10 cellular contexts compared by ENCODE assay signal in the genomic region with DNA sequence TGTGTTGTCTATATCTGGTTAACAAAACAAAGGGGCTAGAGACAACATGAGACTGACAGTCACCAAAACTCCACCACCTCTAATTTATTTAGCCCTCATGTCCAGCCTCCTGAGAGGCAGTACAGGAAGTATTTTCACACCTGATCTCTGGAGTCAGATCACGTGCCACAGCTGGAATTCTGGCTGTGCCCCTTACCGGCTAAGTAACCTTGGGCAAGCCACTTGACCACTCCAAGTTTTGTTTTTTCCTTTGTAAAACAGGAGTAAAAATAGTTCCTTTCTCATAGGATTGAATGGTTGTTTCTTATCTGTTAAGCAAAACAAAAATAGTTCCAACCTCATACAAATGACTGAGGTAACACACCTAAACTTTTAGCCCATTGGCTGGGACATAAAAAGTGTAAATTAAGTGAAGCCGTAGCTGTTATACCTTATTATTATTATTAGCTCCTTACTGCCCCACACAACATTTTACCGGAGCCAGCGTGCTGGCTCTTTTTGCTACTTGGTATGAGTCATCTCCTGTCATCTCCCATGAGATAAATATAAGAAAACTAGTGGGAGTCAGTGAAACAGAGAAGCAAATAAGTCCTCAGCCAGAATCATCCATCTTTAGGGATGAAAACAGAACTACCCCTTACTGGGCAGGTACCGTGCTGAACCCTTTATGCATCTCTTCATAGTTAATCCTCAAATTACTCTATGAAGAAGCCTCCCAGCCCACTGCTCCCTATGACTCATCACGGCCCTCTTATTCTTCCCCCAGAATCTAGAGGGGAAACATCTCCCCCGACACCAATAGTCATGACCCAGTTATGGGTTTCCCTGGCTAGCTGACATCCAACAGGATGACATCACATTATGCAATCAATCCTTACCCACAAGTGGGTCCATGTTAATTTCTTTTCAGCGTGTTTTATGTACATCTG. TPM values are rescaled to one million over a fixed set of nuclear protein-coding genes. Genes with fewer than 3 reads are reported as not detected.
DNase-seq lines count a peak whose midpoint lies in the region; ATAC-seq and TF ChIP-seq lines count a peak whose summit lies in the region.
"Had no signal": no experiment of that assay in that cellular context is flagged by ENCODE, and none has a peak within 500 bp of the region (broad histone marks: within the 10 kb centered on the region; RNA-seq: fewer than 3 reads in every experiment).

No MANE protein-coding gene starts in this region.

- ATAC-seq in heart left ventricle (peak in 1 of 4 donors; percentile 38), HG02884 (IDR thresholded peaks at IDR 0.05; ENCODE audit: unreplicated experiment) (no peak), HG02798 (IDR thresholded peaks at IDR 0.05; ENCODE audit: poor library complexity, unreplicated experiment) (no peak)
- no peak for ATAC-seq in activated CD8-positive, alpha-beta T cell treated with anti-CD3 and anti-CD28 coated beads for 36 hours
- ATAC-seq: natural killer cell treated with Interleukin-12 subunit alpha and Interleukin-12 subunit beta and Interleukin-15 and Interleukin-18, amount 100 ng/mL, for 72 hours had no signal

- H3K4me3 ChIP-seq in ascending aorta (no peak overlapping the region), heart left ventricle (no peak overlapping the region), stomach smooth muscle (ENCODE audit: low read length in 2 of 2) (peak overlapping the region; percentile 12 to 40)

- DNase-seq in HCEC 1CT (peak; percentile 83), ascending aorta (ENCODE audit: low spot score in 2 of 2) (no peak), heart left ventricle (no peak), ecto neural progenitor cell (ENCODE audit: low spot score) (no peak)
- DNase-seq in activated CD8-positive, alpha-beta T cell treated with anti-CD3 and anti-CD28 coated beads for 36 hours, result no peak

- peaks cover 24 to 54% of the 10 kb centered on the region in 2 donors for H3K4me1 ChIP-seq in ascending aorta
- peaks cover 6 to 65% (median 56%) of the 10 kb centered on the region in 12 donors for H3K4me1 ChIP-seq in heart left ventricle
- H3K4me1 ChIP-seq in stomach smooth muscle (ENCODE audit: control insufficient read depth, insufficient read depth, low read length), result peaks cover 60% of the 10 kb centered on the region

- CTCF ChIA-PET in activated CD8-positive, alpha-beta T cell treated with anti-CD3 and anti-CD28 coated beads for 36 hours (lab: Charles Lee), result interaction anchor here (1.2 kb wide), 1 partner anchor 36 kb away, joined by 3 read pairs; no protein-coding TSS in a partner anchor

- H3K36me3 ChIP-seq in ascending aorta (no peaks in the 10 kb centered on the region), heart left ventricle (no peaks in the 10 kb centered on the region), stomach smooth muscle (ENCODE audit: control insufficient read depth in 2 of 2, insufficient read depth in 2 of 2, low read length in 2 of 2) (no peaks in the 10 kb centered on the region)

- no peaks in the 10 kb centered on the region for H3K27me3 ChIP-seq in ascending aorta
- no peaks in the 10 kb centered on the region for H3K27me3 ChIP-seq in heart left ventricle
- no peaks in the 10 kb centered on the region for H3K27me3 ChIP-seq in stomach smooth muscle (ENCODE audit: control insufficient read depth in 1 of 2, insufficient read depth in 2 of 2, low read length in 2 of 2)

- H3K9me3 Mint-ChIP-seq in activated CD8-positive, alpha-beta T cell treated with anti-CD3 and anti-CD28 coated beads for 36 hours, result no peaks in the 10 kb centered on the region
- H3K9me3 Mint-ChIP-seq: activated T-helper 1 cell treated with anti-CD3 and anti-CD28 coated beads, Interleukin-12 subunit alpha, Interleukin-12 subunit beta, Interleukin-2, Interleukin-4 antibody, amounts not matched to agents 30 ng/mL and 10 ng/mL and 1 ng/mL, durations not matched to agents 14 hours and 24 hours and 36 hours; natural killer cell treated with Interleukin-12 subunit alpha and Interleukin-12 subunit beta and Interleukin-15 and Interleukin-18, amount 100 ng/mL, for 72 hours had no signal

- no peak overlapping the region for H3K27ac Mint-ChIP-seq in activated CD8-positive, alpha-beta T cell treated with anti-CD3 and anti-CD28 coated beads for 36 hours
- H3K27ac Mint-ChIP-seq: activated T-helper 1 cell treated with anti-CD3 and anti-CD28 coated beads, Interleukin-12 subunit alpha, Interleukin-12 subunit beta, Interleukin-2, Interleukin-4 antibody, amounts not matched to agents 30 ng/mL and 10 ng/mL and 1 ng/mL, durations not matched to agents 14 hours and 24 hours and 36 hours; natural killer cell treated with Interleukin-12 subunit alpha and Interleukin-12 subunit beta and Interleukin-15 and Interleukin-18, amount 100 ng/mL, for 72 hours had no signal

- intact Hi-C loops in ascending aorta (cut with DNase I) (no loop called here), heart left ventricle (cut with DNase I) (loop anchor here in 2 of 10 donors (2.0 to 5.0 kb wide), 2 partner anchors 21 to 44 kb away; partner anchors contain the start of gene PPP1R3C (in 1 of the 2))
- intact Hi-C loops in activated CD8-positive, alpha-beta T cell treated with anti-CD3 and anti-CD28 coated beads for 36 hours (cut with micrococcal nuclease), result no loop called here

- WGBS in heart left ventricle, 4 donors, result 25 to 36% (median 27%) methylated on average over 8 to 9 of the region's 9 CpGs

- POLR2A ChIA-PET in activated CD8-positive, alpha-beta T cell treated with anti-CD3 and anti-CD28 coated beads for 36 hours (lab: Charles Lee), result no interaction called here

- no peak for TF ChIP-seq CTCF in ascending aorta (IDR thresholded peaks at IDR 0.05)
- no peak for TF ChIP-seq CTCF in heart left ventricle (IDR thresholded peaks at IDR 0.05)
- TF ChIP-seq CTCF in activated CD8-positive, alpha-beta T cell treated with anti-CD3 and anti-CD28 coated beads for 36 hours (IDR thresholded peaks at IDR 0.05), result no peak

- no peak for TF ChIP-seq POLR2A in heart left ventricle (IDR thresholded peaks at IDR 0.05)

- H3K27me3 Mint-ChIP-seq in activated CD8-positive, alpha-beta T cell treated with anti-CD3 and anti-CD28 coated beads for 36 hours, result peaks cover 31% of the 10 kb centered on the region

- H3K9me3 ChIP-seq in ascending aorta, result no peaks in the 10 kb centered on the region
- no peaks in the 10 kb centered on the region for H3K9me3 ChIP-seq in heart left ventricle
- no peaks in the 10 kb centered on the region for H3K9me3 ChIP-seq in stomach smooth muscle (ENCODE audit: control insufficient read depth in 2 of 2, low read length in 2 of 2)

- no peaks in the 10 kb centered on the region for H3K36me3 Mint-ChIP-seq in activated CD8-positive, alpha-beta T cell treated with anti-CD3 and anti-CD28 coated beads for 36 hours (ENCODE audit: low read depth)
- H3K36me3 Mint-ChIP-seq: natural killer cell treated with Interleukin-12 subunit alpha and Interleukin-12 subunit beta and Interleukin-15 and Interleukin-18, amount 100 ng/mL, for 72 hours had no signal

- peak overlapping the region; percentile 13 to 25 for H3K9ac ChIP-seq in stomach smooth muscle (ENCODE audit: low read length in 2 of 2)

- H3K27ac ChIP-seq in ascending aorta (peak overlapping the region; percentile 93 to 97), heart left ventricle (peak overlapping the region; percentile 60 to 96 (median 88)), stomach smooth muscle (ENCODE audit: low read length) (peak overlapping the region; percentile 89)

- no peak overlapping the region for H3K4me3 Mint-ChIP-seq in activated CD8-positive, alpha-beta T cell treated with anti-CD3 and anti-CD28 coated beads for 36 hours
- H3K4me3 Mint-ChIP-seq: activated T-helper 1 cell treated with anti-CD3 and anti-CD28 coated beads, Interleukin-12 subunit alpha, Interleukin-12 subunit beta, Interleukin-2, Interleukin-4 antibody, amounts not matched to agents 30 ng/mL and 10 ng/mL and 1 ng/mL, durations not matched to agents 14 hours and 24 hours and 36 hours; natural killer cell treated with Interleukin-12 subunit alpha and Interleukin-12 subunit beta and Interleukin-15 and Interleukin-18, amount 100 ng/mL, for 72 hours had no signal

- no peaks in the 10 kb centered on the region for H3K4me1 Mint-ChIP-seq in activated CD8-positive, alpha-beta T cell treated with anti-CD3 and anti-CD28 coated beads for 36 hours (ENCODE audit: low read depth)

RNA-seq across cellular contexts. Expression of gene PPP1R3C, which starts 44.9 kb away (rescaled TPM):
- total RNA-seq in ascending aorta, result 2.0 TPM
- total RNA-seq in heart left ventricle, result 100 to 1,000 TPM in 7 of 9 donors, 10 to 100 TPM in 2; 38.0 to 270 (median 150) TPM
- polyA plus RNA-seq in heart left ventricle, result 10 to 100 TPM; 35.4 to 82.6 TPM
- under 1 TPM; 0.94 to 0.99 TPM for total RNA-seq in activated CD8-positive, alpha-beta T cell treated with anti-CD3 and anti-CD28 coated beads for 36 hours
- total RNA-seq: activated T-helper 1 cell treated with anti-CD3 and anti-CD28 coated beads, Interleukin-12 subunit alpha, Interleukin-12 subunit beta, Interleukin-2, Interleukin-4 antibody, amounts not matched to agents 30 ng/mL and 10 ng/mL and 1 ng/mL, durations not matched to agents 14 hours and 24 hours and 36 hours; natural killer cell treated with Interleukin-12 subunit alpha and Interleukin-12 subunit beta and Interleukin-15 and Interleukin-18, amount 100 ng/mL, for 72 hours had no signal

Comparison
In these comparisons a context has a peak if more than half of its experiments do, and no peak if none do; other contexts are left out.
1. H3K4me3 ChIP-seq: peak in stomach smooth muscle (2 of 2); none in ascending aorta (0 of 2) and heart left ventricle (0 of 12).
2. RNA of gene PPP1R3C, which starts 44.9 kb away (total RNA-seq): 38.0 to 270 TPM in heart left ventricle; 2.0 TPM in ascending aorta (single experiment) and 0.94 to 0.99 TPM in activated CD8-positive, alpha-beta T cell treated with anti-CD3 and anti-CD28 coated beads for 36 hours; every median in the first group is over 10 times any median in the second.
3. Peak in every context shown above with its lines, with median percentiles within 50 percentile points of each other: H3K27ac ChIP-seq.